21 cellular contexts compared by ENCODE assay signal in the genomic region with DNA sequence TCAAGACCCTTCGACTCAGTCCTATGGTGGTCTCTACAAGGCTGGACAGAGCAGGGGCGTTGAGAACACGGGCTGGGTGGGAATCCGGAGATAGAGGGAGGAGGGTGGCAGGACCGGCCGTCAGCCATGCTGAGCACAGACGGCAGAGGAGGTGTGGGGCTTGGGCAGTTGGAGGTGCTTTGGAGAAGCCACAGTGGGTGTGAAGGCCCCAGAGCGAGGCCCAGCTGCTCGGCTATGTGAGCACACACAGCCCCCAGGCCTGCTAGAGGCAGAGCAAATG. TPM values are rescaled to one million over a fixed set of nuclear protein-coding genes. Genes with fewer than 3 reads are reported as not detected.
DNase-seq lines count a peak whose midpoint lies in the region; ATAC-seq and TF ChIP-seq lines count a peak whose summit lies in the region.
"Had no signal": no experiment of that assay in that cellular context is flagged by ENCODE, and none has a peak within 500 bp of the region (broad histone marks: within the 10 kb centered on the region; RNA-seq: fewer than 3 reads in every experiment).

No MANE protein-coding gene starts in this region.

- H3K4me1 ChIP-seq in tibial artery = no peaks in the 10 kb centered on the region

- H3K27me3 Mint-ChIP-seq in CD14-positive monocyte (ENCODE audit: low read depth in 3 of 3) = peaks cover 0 to 6% (median 4%) of the 10 kb centered on the region in 3 donors
- H3K27me3 Mint-ChIP-seq in nephron (ENCODE audit: low read depth) = peaks cover 19% of the 10 kb centered on the region

- H3K4me3 ChIP-seq in WERI-Rb-1 (ENCODE audit: low read depth, low read length) (no peak overlapping the region), tibial artery (no peak overlapping the region)
- H3K4me3 ChIP-seq: GM12878 had no signal

- peaks cover 28% of the 10 kb centered on the region for H3K36me3 ChIP-seq in WERI-Rb-1
- no peaks in the 10 kb centered on the region for H3K36me3 ChIP-seq in tibial artery

- no peaks in the 10 kb centered on the region for H3K4me1 Mint-ChIP-seq in CD14-positive monocyte
- peaks cover 21% of the 10 kb centered on the region for H3K4me1 Mint-ChIP-seq in nephron
- H3K4me1 Mint-ChIP-seq: CD8-positive, alpha-beta memory T cell had no signal

- peaks cover 7% of the 10 kb centered on the region for H3K9me3 ChIP-seq in WERI-Rb-1 (ENCODE audit: severe bottlenecking)
- peaks cover 0 to 9% (median 0%) of the 10 kb centered on the region in 3 donors for H3K9me3 ChIP-seq in tibial artery

- H3K27ac ChIP-seq in WERI-Rb-1 (peak overlapping the region; percentile 89), tibial artery (no peak overlapping the region)
- H3K27ac ChIP-seq: 22Rv1, RWPE1 had no signal

- H3K27me3 ChIP-seq in WERI-Rb-1 (ENCODE audit: insufficient read depth, low read depth, severe bottlenecking) = no peaks in the 10 kb centered on the region
- H3K27me3 ChIP-seq in tibial artery = peaks cover 0 to 52% of the 10 kb centered on the region in 2 donors

- no peak for ATAC-seq in HG03354 (IDR thresholded peaks at IDR 0.05; ENCODE audit: poor library complexity, severe bottlenecking, unreplicated experiment)
- ATAC-seq: GM12878 had no signal

- peak; percentile 36 for DNase-seq in DMS 273 (lab: John Stamatoyannopoulos, UW; ENCODE audit: unreplicated experiment)
- no peak for DNase-seq in DMS 273 treated with DMSO at 0.1 percent for 48 hours (lab: John Stamatoyannopoulos, UW)
- DNase-seq in CD14-positive monocyte (ENCODE audit: low spot score) = peak; percentile 34
- no peak for DNase-seq in WERI-Rb-1
- DNase-seq in NCI-H1417 treated with DMSO at 0.1 percent for 48 hours (lab: John Stamatoyannopoulos, UW) = no peak
- DNase-seq in tibial artery = no peak
- DNase-seq: AML-193; C1 segment of cervical spinal cord; DND-41; HFFc6; Kasumi-1; NCI-H1930; NCI-H510A; NCI-H748 treated with DMSO at 0.1 percent for 48 hours; NK-92 treated with Interleukin-12 subunit alpha and Interleukin-12 subunit beta, amount 100 ng/mL, for 24 hours had no signal

- no peak for TF ChIP-seq CTCF in CD14-positive monocyte (IDR thresholded peaks at IDR 0.05)
- no peak for TF ChIP-seq CTCF in WERI-Rb-1 (IDR thresholded peaks at IDR 0.05; ENCODE audit: low read depth, low read length)
- no peak for TF ChIP-seq CTCF in nephron (IDR thresholded peaks at IDR 0.05; ENCODE audit: unreplicated experiment in 3 of 3)
- no peak for TF ChIP-seq CTCF in tibial artery (IDR thresholded peaks at IDR 0.05)

- H3K9me3 Mint-ChIP-seq in CD14-positive monocyte (peaks cover 15 to 37% (median 24%) of the 10 kb centered on the region in 7 donors), nephron (peaks cover 4% of the 10 kb centered on the region)
- H3K9me3 Mint-ChIP-seq: CD8-positive, alpha-beta memory T cell had no signal

- intact Hi-C loops in CD14-positive monocyte (cut with micrococcal nuclease) = no loop called here
- intact Hi-C loops in tibial artery (cut with DNase I; ENCODE audit: low total_unique reads) = no loop called here

- no peaks in the 10 kb centered on the region for H3K36me3 Mint-ChIP-seq in CD14-positive monocyte
- H3K36me3 Mint-ChIP-seq in nephron (ENCODE audit: low read depth) = peaks cover 8% of the 10 kb centered on the region
- H3K36me3 Mint-ChIP-seq: CD8-positive, alpha-beta memory T cell had no signal

- H3K4me3 Mint-ChIP-seq in CD14-positive monocyte (no peak overlapping the region), nephron (peak overlapping the region in 1 of 3 experiments; percentile 57)
- H3K4me3 Mint-ChIP-seq: CD8-positive, alpha-beta memory T cell; HFFc6 had no signal

- H3K27ac Mint-ChIP-seq in CD14-positive monocyte = no peak overlapping the region
- peak overlapping the region in 2 of 3 experiments; percentile 30 to 64 for H3K27ac Mint-ChIP-seq in nephron
- H3K27ac Mint-ChIP-seq: CD8-positive, alpha-beta memory T cell; HFFc6 had no signal

RNA-seq across cellular contexts. Expression of a gene that starts 4.2 kb away (rescaled TPM):
- 1 to 10 TPM; 3.7 to 6.3 TPM for polyA plus RNA-seq in CD14-positive monocyte

RNA-seq across cellular contexts. Expression of a gene that starts 44.5 kb away (rescaled TPM):
- 100 to 1,000 TPM; 367 to 397 TPM for polyA plus RNA-seq in CD14-positive monocyte

RNA-seq across cellular contexts. Expression of a gene that starts 44.8 kb away (rescaled TPM):
- 1 to 10 TPM; 4.2 to 7.2 TPM for polyA plus RNA-seq in CD14-positive monocyte

RNA-seq across cellular contexts. Expression of a gene that starts 53.5 kb away (rescaled TPM):
- polyA plus RNA-seq in CD14-positive monocyte = not detected
- polyA plus RNA-seq: CD8-positive, alpha-beta memory T cell; GM12878 had no signal

RNA-seq across cellular contexts. Expression of a gene that starts 59.4 kb away (rescaled TPM):
- 10 to 100 TPM in 1 of 2 donors, 1 to 10 TPM in 1; 9.5 to 11.1 TPM for polyA plus RNA-seq in CD14-positive monocyte

Comparison
In these comparisons a context has a peak if more than half of its experiments do, and no peak if none do; other contexts are left out.
1. DNase-seq: peak in DMS 273 (single experiment) and CD14-positive monocyte (single experiment); none in DMS 273 treated with DMSO at 0.1 percent for 48 hours (single experiment), WERI-Rb-1 (single experiment), NCI-H1417 treated with DMSO at 0.1 percent for 48 hours (single experiment) and tibial artery (0 of 2).
2. H3K27ac Mint-ChIP-seq: peak in nephron (2 of 3); none in CD14-positive monocyte (0 of 7).